Comparison of ENCODE assay signal across 8 cellular contexts in the genomic region with DNA sequence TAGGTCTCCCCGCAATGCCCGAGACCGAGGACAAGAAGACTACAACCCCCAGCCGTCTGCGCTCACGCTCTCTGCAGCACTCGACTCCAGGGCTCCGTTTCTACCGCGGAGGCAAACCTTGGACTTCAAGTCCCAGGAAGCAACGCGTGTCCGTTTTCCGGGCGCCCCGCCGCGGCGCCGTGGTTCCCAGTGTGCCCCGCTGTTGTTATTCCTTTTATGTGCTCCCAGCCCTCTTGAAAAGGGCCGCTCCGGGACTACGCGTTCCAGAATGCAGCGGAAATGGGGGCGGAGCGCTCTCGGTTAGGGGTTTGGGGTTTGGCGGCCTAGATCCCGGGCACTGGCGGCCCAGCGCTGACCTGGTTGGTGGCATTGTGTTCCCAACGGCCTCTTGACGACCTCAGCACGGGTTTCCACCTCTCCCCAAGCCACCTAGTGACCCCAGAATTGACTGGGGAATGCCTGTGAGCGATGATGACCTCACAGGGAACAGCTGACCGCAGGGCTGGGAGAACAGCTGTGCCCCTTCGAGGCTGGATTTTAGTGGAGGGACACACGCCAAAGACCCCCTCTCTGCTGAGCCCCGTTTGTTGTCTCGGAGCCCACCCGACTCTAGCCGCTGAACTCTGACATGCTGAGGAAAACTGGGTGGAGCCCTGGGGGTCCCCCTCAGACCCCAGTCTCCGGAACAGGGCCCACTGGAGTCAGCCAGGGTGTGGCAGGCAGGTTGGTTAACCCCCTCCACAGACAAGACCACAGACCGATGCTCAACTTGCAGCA. TPM values are rescaled to one million over a fixed set of nuclear protein-coding genes. Genes with fewer than 3 reads are reported as not detected.
DNase-seq lines count a peak whose midpoint lies in the region; ATAC-seq and TF ChIP-seq lines count a peak whose summit lies in the region.

No MANE protein-coding gene starts in this region.

- under 1% methylated on average over 30 of the region's 46 CpGs for WGBS in mammary epithelial cell (ENCODE audit: low coverage, missing lambda C conversion rate)

- CTCF ChIA-PET in AG04450 (lab: Charles Lee) (interaction anchor here (0.8 to 1.4 kb wide), 3 partner anchors 39 to 55 kb away, joined by 3 read pairs; no protein-coding TSS in a partner anchor), mammary epithelial cell (lab: Charles Lee; ENCODE audit: low non-redundant PET) (no interaction called here)

- DNase-seq in AG04450 (ENCODE audit: low read depth, low spot score) (peak; percentile 99), NCI-H2196 treated with DMSO at 0.1 percent for 48 hours (lab: John Stamatoyannopoulos, UW; ENCODE audit: unreplicated experiment) (peak; percentile 88), WERI-Rb-1 (peak; percentile 99), mammary epithelial cell (peak; percentile 99)

- peaks cover 30% of the 10 kb centered on the region for H3K79me2 ChIP-seq in mammary epithelial cell (ENCODE audit: insufficient read depth, low read length)

- TSS peak; percentile 73 for BruUV-seq in mammary epithelial cell (replicated peaks; lab: Mats Ljungman, UMichigan)

- H2AFZ ChIP-seq in mammary epithelial cell (ENCODE audit: low read depth, low read length): peak overlapping the region; percentile 89

- H3K9me3 ChIP-seq in AG04450 (ENCODE audit: control insufficient read depth, insufficient read depth, low read length) (no peaks in the 10 kb centered on the region; the same call in 1 of the 2 replicates), WERI-Rb-1 (ENCODE audit: severe bottlenecking) (no peaks in the 10 kb centered on the region), mammary epithelial cell (replicated peaks; ENCODE audit: insufficient read depth, low read length) (no peaks in the 10 kb centered on the region), iPS-20b (ENCODE audit: insufficient read depth, low read depth, low read length) (no peaks in the 10 kb centered on the region)

- H3K4me3 ChIP-seq in AG04450 (ENCODE audit: low read depth, low read length): peak overlapping the region; percentile 55
- peak overlapping the region; percentile 76 for H3K4me3 ChIP-seq in WERI-Rb-1 (ENCODE audit: low read depth, low read length)
- peak overlapping the region; percentile 57 to 74 (median 65) for H3K4me3 ChIP-seq in mammary epithelial cell (replicated peaks in 1 of 3; ENCODE audit: insufficient read depth in 1 of 3, low read depth in 2 of 3, low read length in 3 of 3)
- peak overlapping the region; percentile 94 for H3K4me3 ChIP-seq in iPS-20b (ENCODE audit: low read length)
- H3K4me3 ChIP-seq in skin epidermis: peak overlapping the region; percentile 61 to 95 (median 76)

- H3K27me3 ChIP-seq in AG04450 (ENCODE audit: control insufficient read depth, insufficient read depth, low read length): no peaks in the 10 kb centered on the region
- H3K27me3 ChIP-seq in WERI-Rb-1 (ENCODE audit: insufficient read depth, low read depth, severe bottlenecking): no peaks in the 10 kb centered on the region
- H3K27me3 ChIP-seq in mammary epithelial cell (ENCODE audit: insufficient read depth, low read length): no peaks in the 10 kb centered on the region
- H3K27me3 ChIP-seq in iPS-20b (ENCODE audit: insufficient read depth, low read length): peaks cover 37% of the 10 kb centered on the region

- POLR2A ChIA-PET in AG04450 (lab: Yijun Ruan, JAX): interaction anchor here (0.6 to 2.2 kb wide), 5 partner anchors 11 to 44 kb away, joined by 3 to 8 read pairs (median 3); a partner anchor contains a TSS

- dilution Hi-C loops in mammary epithelial cell (cut with HindIII; ENCODE audit: low sequenced_read_pairs): no loop called here

- ATAC-seq in GM18907 (IDR thresholded peaks at IDR 0.05; ENCODE audit: unreplicated experiment) (peak; percentile 90), HG03139 (IDR thresholded peaks at IDR 0.05; ENCODE audit: unreplicated experiment) (peak; percentile 86)

- H3K4me1 ChIP-seq in mammary epithelial cell (ENCODE audit: insufficient read depth, low read length) (peaks cover 49% of the 10 kb centered on the region), iPS-20b (ENCODE audit: insufficient read depth, low read length) (peaks cover 25% of the 10 kb centered on the region)

- H3K27ac ChIP-seq in AG04450 (ENCODE audit: low read depth, low read length) (peak overlapping the region; percentile 98), WERI-Rb-1 (peak overlapping the region; percentile 75), mammary epithelial cell (ENCODE audit: insufficient read depth, low read depth, low read length) (peak overlapping the region; percentile 88), iPS-20b (ENCODE audit: low read length) (no peak overlapping the region), skin epidermis (peak overlapping the region; percentile 27 to 98 (median 92))

- in situ Hi-C loops in mammary epithelial cell (cut with MboI; ENCODE audit: low sequenced_read_pairs in 2 of 2): no loop called here

- intact Hi-C loops in mammary epithelial cell (cut with micrococcal nuclease): loop anchor here (1.0 to 2.0 kb wide), 2 partner anchors 30 to 31 kb away; a partner anchor contains a TSS

- H4K20me1 ChIP-seq in mammary epithelial cell (ENCODE audit: insufficient read depth, low read length): no peaks in the 10 kb centered on the region

- TF ChIP-seq CTCF in AG04450 (IDR thresholded peaks at IDR 0.05; ENCODE audit: low read depth, low read length) (no peak), WERI-Rb-1 (IDR thresholded peaks at IDR 0.05; ENCODE audit: low read depth, low read length) (no peak), mammary epithelial cell (conservative IDR thresholded peaks at IDR 0.05 in 1 of 2, IDR thresholded peaks at IDR 0.05 in 1 of 2; ENCODE audit: extremely low read depth in 1 of 2, insufficient read depth in 1 of 2, low read depth in 1 of 2, low read length in 2 of 2) (peak in 1 of 2 donors; percentile 12)

- peak overlapping the region; percentile 98 for H3K4me2 ChIP-seq in mammary epithelial cell (ENCODE audit: insufficient read depth, low read depth, low read length)

- peak overlapping the region; percentile 66 for H3K9ac ChIP-seq in mammary epithelial cell (ENCODE audit: insufficient read depth, low read length)
- peak overlapping the region; percentile 46; the same call in 1 of the 2 replicates for H3K9ac ChIP-seq in iPS-20b (ENCODE audit: low read depth, low read length)

- peaks cover 8% of the 10 kb centered on the region for H3K36me3 ChIP-seq in WERI-Rb-1
- no peaks in the 10 kb centered on the region for H3K36me3 ChIP-seq in mammary epithelial cell (ENCODE audit: insufficient read depth, low read length)
- H3K36me3 ChIP-seq in iPS-20b (ENCODE audit: insufficient read depth, low read depth, low read length): no peaks in the 10 kb centered on the region

RNA-seq across cellular contexts. Expression of a gene that starts 0.5 kb away (rescaled TPM):
- 23.8 and 27.2 TPM in 2 replicates for polyA plus RNA-seq in AG04450 (2011; rRNA removed)
- 26.2 and 30.3 TPM in 2 replicates for polyA minus RNA-seq in AG04450 (2011; rRNA and poly(A)+ RNA removed)
- total RNA-seq in mammary epithelial cell: 10 to 100 TPM; 12.3 to 18.1 TPM
- polyA plus RNA-seq in mammary epithelial cell: 26.1 TPM
- polyA minus RNA-seq in mammary epithelial cell: 31.3 TPM

RNA-seq across cellular contexts. Expression of a gene that starts 1.2 kb away (rescaled TPM):
- polyA plus RNA-seq in AG04450 (2011; rRNA removed) (40.5 and 41.0 TPM in 2 replicates), mammary epithelial cell (57.9 TPM)
- 49.9 and 58.5 TPM in 2 replicates for polyA minus RNA-seq in AG04450 (2011; rRNA and poly(A)+ RNA removed)
- 100 to 1,000 TPM in 1 of 2 donors, 10 to 100 TPM in 1; 46.5 to 138 TPM for total RNA-seq in mammary epithelial cell
- 150 TPM for polyA minus RNA-seq in mammary epithelial cell

RNA-seq across cellular contexts. Expression of a gene that starts 9.8 kb away (rescaled TPM):
- polyA plus RNA-seq in AG04450 (2011; rRNA removed): 0.07 and 0.11 TPM in 2 replicates
- polyA minus RNA-seq in AG04450 (2011; rRNA and poly(A)+ RNA removed): not detected in 2 replicates
- 1 to 10 TPM in 1 of 2 donors, under 1 TPM in 1; 0.33 to 1.8 TPM for total RNA-seq in mammary epithelial cell
- polyA plus RNA-seq in mammary epithelial cell: 0.34 TPM
- 4.1 TPM for polyA minus RNA-seq in mammary epithelial cell

RNA-seq across cellular contexts. Expression of a gene that starts 22.4 kb away (rescaled TPM):
- polyA plus RNA-seq in AG04450 (2011; rRNA removed) (44.1 and 59.9 TPM in 2 replicates), mammary epithelial cell (52.4 TPM)
- 45.5 and 61.4 TPM in 2 replicates for polyA minus RNA-seq in AG04450 (2011; rRNA and poly(A)+ RNA removed)
- total RNA-seq in mammary epithelial cell: 10 to 100 TPM; 49.7 to 68.8 TPM
- 51.5 TPM for polyA minus RNA-seq in mammary epithelial cell

RNA-seq across cellular contexts. Expression of a gene that starts 25.1 kb away (rescaled TPM):
- polyA plus RNA-seq in AG04450 (2011; rRNA removed) (9.7 and 11.3 TPM in 2 replicates), mammary epithelial cell (28.4 TPM)
- 2.3 and 3.9 TPM in 2 replicates for polyA minus RNA-seq in AG04450 (2011; rRNA and poly(A)+ RNA removed)
- 10 to 100 TPM; 16.8 to 38.1 TPM for total RNA-seq in mammary epithelial cell
- 14.4 TPM for polyA minus RNA-seq in mammary epithelial cell
